ENCODE assay signal across 31 cellular contexts in the genomic region with DNA sequence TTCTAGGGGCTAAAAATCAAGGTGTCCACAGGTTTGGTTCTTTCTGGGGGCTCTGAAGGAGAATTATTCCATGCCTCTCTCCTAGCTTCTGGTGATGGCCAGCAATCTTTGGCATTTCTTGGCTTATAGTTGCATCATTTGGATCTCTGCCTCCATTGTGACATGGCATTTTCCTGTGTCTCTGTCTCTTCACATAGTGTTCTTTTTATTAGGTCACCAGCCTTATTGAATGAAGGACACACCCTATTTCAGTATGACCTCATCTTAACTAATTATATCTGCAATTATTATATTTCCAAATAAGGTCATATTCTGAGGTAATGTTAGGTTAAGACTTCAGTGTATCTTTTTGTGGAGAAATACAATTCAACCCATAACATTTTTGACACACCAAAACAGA. TPM values are rescaled to one million over a fixed set of nuclear protein-coding genes. Genes with fewer than 3 reads are reported as not detected.
A peak's percentile ranks its signal among the peaks of the same experiment; 100 is the strongest.
DNase-seq lines count a peak whose midpoint lies in the region; ATAC-seq, FAIRE-seq and TF ChIP-seq lines count a peak whose summit lies in the region.
"Had no signal": no experiment of that assay in that cellular context is flagged by ENCODE, and none has a peak within 500 bp of the region (broad histone marks: within the 10 kb centered on the region; RNA-seq: fewer than 3 reads in every experiment).

No MANE protein-coding gene starts in this region.

- DNase-seq in MCF 10A (ENCODE audit: unreplicated experiment): peak; percentile 24
- DNase-seq in breast epithelium (ENCODE audit: low spot score in 2 of 2): no peak
- no peak for DNase-seq in GM12878 (ENCODE audit: low read depth, low spot score)
- peak; percentile 67 for DNase-seq in fibroblast of pulmonary artery (ENCODE audit: low read depth)
- DNase-seq in skeletal muscle cell (ENCODE audit: low read depth): peak; percentile 47
- no peak for DNase-seq in GM03348 (ENCODE audit: low spot score)
- DNase-seq in cerebellar cortex (ENCODE audit: low spot score): no peak
- DNase-seq: activated CD4-positive, alpha-beta T cell treated with anti-CD3 and anti-CD28 coated beads, Interleukin-2, amount 10 ng/mL, durations not matched to agents 24 days and 14 days; activated naive CD4-positive, alpha-beta T cell treated with anti-CD3 and anti-CD28 coated beads, Interleukin-2, amount 50 U/mL, for 16 hours; C1 segment of cervical spinal cord; dermis blood vessel endothelial cell; immature natural killer cell; naive thymus-derived CD8-positive, alpha-beta T cell; NCI-H1694; NCI-H2171; NCI-H524; ovary; stimulated activated naive CD4-positive, alpha-beta T cell treated with Interleukin-2 at 50 U/mL for 16 hours; T-helper 17 cell; testis had no signal

- peaks cover 13% of the 10 kb centered on the region for H3K79me2 ChIP-seq in GM12878 (ENCODE audit: control insufficient read depth, insufficient read depth, low read length)

- H3K27ac ChIP-seq in breast epithelium: no peak overlapping the region
- H3K27ac ChIP-seq in GM12878 (ENCODE audit: control insufficient read depth, insufficient read depth): no peak overlapping the region
- H3K27ac ChIP-seq: hepatocyte, HL-60, ovary, SK-N-MC, testis had no signal

- BruUV-seq in MCF 10A (replicated peaks; lab: Mats Ljungman, UMichigan): no TSS peak
- no TSS peak for BruUV-seq in GM12878 (replicated peaks; lab: Mats Ljungman, UMichigan)

- TF ChIP-seq EP300 in GM12878 (IDR thresholded peaks at IDR 0.05; ENCODE audit: borderline replicate concordance in 1 of 2, control insufficient read depth in 1 of 2, low read depth in 2 of 2, low read length in 2 of 2): no peak

- SMC1A ChIA-PET in GM12878 (lab: Charles Lee; ENCODE audit: uncharacterized antibody, unreplicated experiment): interaction anchor here (1.0 to 3.8 kb wide), 4 partner anchors 11 to 53 kb away, joined by 3 to 21 read pairs (median 4); no protein-coding TSS in a partner anchor

- H3K9me3 Mint-ChIP-seq in MCF 10A (ENCODE audit: unreplicated experiment): no peaks in the 10 kb centered on the region
- H3K9me3 Mint-ChIP-seq: activated CD4-positive, alpha-beta T cell treated with anti-CD3 and anti-CD28 coated beads, Interleukin-2, amount 10 ng/mL, durations not matched to agents 24 days and 14 days; activated T-helper 1 cell treated with anti-CD3 and anti-CD28 coated beads, Interleukin-12 subunit alpha, Interleukin-12 subunit beta, Interleukin-2, Interleukin-4 antibody, amounts not matched to agents 30 ng/mL and 10 ng/mL and 1 ng/mL, durations not matched to agents 14 hours and 24 hours and 36 hours; immature natural killer cell; naive thymus-derived CD8-positive, alpha-beta T cell had no signal

- no peak overlapping the region for H3K4me2 ChIP-seq in GM12878 (ENCODE audit: control insufficient read depth, insufficient read depth)
- H3K4me2 ChIP-seq: A549, hepatocyte had no signal

- FAIRE-seq in GM12878 (lab: Jason Lieb, UNC): no peak
- FAIRE-seq: A549, endometrium, frontal cortex, RCC 7860, urothelium cell line had no signal

- peaks cover 29% of the 10 kb centered on the region for H3K4me1 Mint-ChIP-seq in MCF 10A (ENCODE audit: insufficient read depth, unreplicated experiment)

- H3K4me1 ChIP-seq in breast epithelium (peaks cover 0 to 7% of the 10 kb centered on the region in 2 donors), GM12878 (ENCODE audit: control insufficient read depth, insufficient read depth, low read length) (peaks cover 9% of the 10 kb centered on the region)

- ATAC-seq in GM12878 (no peak), GM18868 (IDR thresholded peaks at IDR 0.05; ENCODE audit: unreplicated experiment) (no peak)
- ATAC-seq: A549; naive thymus-derived CD8-positive, alpha-beta T cell; T-helper 17 cell had no signal

- TF ChIP-seq CTCF in MCF 10A (IDR thresholded peaks at IDR 0.05; ENCODE audit: unreplicated experiment) (no peak), breast epithelium (IDR thresholded peaks at IDR 0.05) (no peak), GM12878 (IDR thresholded peaks at IDR 0.05 in 2 of 3, conservative IDR thresholded peaks at IDR 0.05 in 1 of 3; ENCODE audit: control insufficient read depth in 2 of 3, extremely low read depth in 1 of 3, insufficient read depth in 1 of 3, low read depth in 3 of 3, low read length in 3 of 3) (no peak), fibroblast of pulmonary artery (IDR thresholded peaks at IDR 0.05; ENCODE audit: low read length, missing control alignments) (no peak)

- RAD21 ChIA-PET in GM12878 (lab: Charles Lee; ENCODE audit: unreplicated experiment): interaction anchor here (0.6 to 0.9 kb wide), 2 partner anchors 14 to 52 kb away, joined by 3 to 4 read pairs; no protein-coding TSS in a partner anchor

- H3K4me3 ChIP-seq in breast epithelium: no peak overlapping the region
- H3K4me3 ChIP-seq in GM12878: no peak overlapping the region
- no peak overlapping the region for H3K4me3 ChIP-seq in fibroblast of pulmonary artery (replicated peaks; ENCODE audit: low read depth, low read length)
- H3K4me3 ChIP-seq in skeletal muscle cell (ENCODE audit: low read depth, low read length): no peak overlapping the region
- H3K4me3 ChIP-seq: A549, hepatocyte, ovary, right atrium auricular region, SK-N-MC, testis had no signal

- no peaks in the 10 kb centered on the region for H3K27me3 Mint-ChIP-seq in MCF 10A (ENCODE audit: insufficient read depth, unreplicated experiment)

- no peak for TF ChIP-seq POLR2A in breast epithelium (IDR thresholded peaks at IDR 0.05)
- no peak for TF ChIP-seq POLR2A in GM12878 (IDR thresholded peaks at IDR 0.05; ENCODE audit: low read depth, low read length)

- no peaks in the 10 kb centered on the region for H4K20me1 ChIP-seq in GM12878 (ENCODE audit: control insufficient read depth, insufficient read depth)

- H3K27me3 ChIP-seq in breast epithelium (no peaks in the 10 kb centered on the region), GM12878 (replicated peaks in 1 of 2; ENCODE audit: control insufficient read depth in 2 of 2, insufficient read depth in 2 of 2, low read length in 1 of 2) (no peaks in the 10 kb centered on the region)
- H3K27me3 ChIP-seq: hepatocyte, ovary, right atrium auricular region, testis had no signal

- no peak overlapping the region for H2AFZ ChIP-seq in GM12878 (ENCODE audit: control insufficient read depth, low read depth, low read length)
- H2AFZ ChIP-seq: hepatocyte had no signal

- TF ChIP-seq RAD21 in GM12878 (IDR thresholded peaks at IDR 0.05; ENCODE audit: insufficient read depth, low read depth, low read length): no peak

- H3K4me3 Mint-ChIP-seq in MCF 10A (ENCODE audit: unreplicated experiment): no peak overlapping the region
- H3K4me3 Mint-ChIP-seq: activated CD4-positive, alpha-beta T cell treated with anti-CD3 and anti-CD28 coated beads, Interleukin-2, amount 10 ng/mL, durations not matched to agents 24 days and 14 days; activated T-helper 1 cell treated with anti-CD3 and anti-CD28 coated beads, Interleukin-12 subunit alpha, Interleukin-12 subunit beta, Interleukin-2, Interleukin-4 antibody, amounts not matched to agents 30 ng/mL and 10 ng/mL and 1 ng/mL, durations not matched to agents 14 hours and 24 hours and 36 hours; immature natural killer cell; naive thymus-derived CD8-positive, alpha-beta T cell; T-helper 17 cell had no signal

- H3K9me3 ChIP-seq in breast epithelium: no peaks in the 10 kb centered on the region
- peaks cover 6% of the 10 kb centered on the region; the same call in 2 of the 3 replicates for H3K9me3 ChIP-seq in GM12878 (replicated peaks; ENCODE audit: control insufficient read depth, insufficient read depth, low read length)
- H3K9me3 ChIP-seq: A549, ovary, right atrium auricular region, testis had no signal

- CTCF ChIA-PET in MCF 10A (lab: Yijun Ruan, JAX) (interaction anchor here (0.6 to 1.1 kb wide), 4 partner anchors 102 to 368 kb away, joined by 3 to 6 read pairs (median 4); no protein-coding TSS in a partner anchor), GM12878 (lab: Yijun Ruan, JAX) (interaction anchor here (2.0 kb wide), 1 partner anchor 12 kb away, joined by 9 read pairs; no protein-coding TSS in a partner anchor)

- in situ Hi-C loops in GM12878 (cut with MboI): no loop called here

- H3K36me3 Mint-ChIP-seq in MCF 10A (ENCODE audit: insufficient read depth, unreplicated experiment): peaks cover 9% of the 10 kb centered on the region
- H3K36me3 Mint-ChIP-seq: immature natural killer cell; naive thymus-derived CD8-positive, alpha-beta T cell had no signal

- H3K9ac ChIP-seq in GM12878 (ENCODE audit: control insufficient read depth, insufficient read depth, low read length): no peak overlapping the region

- H3K36me3 ChIP-seq in breast epithelium (no peaks in the 10 kb centered on the region), GM12878 (ENCODE audit: control insufficient read depth in 2 of 2, insufficient read depth in 2 of 2, low read length in 1 of 2) (no peaks in the 10 kb centered on the region)
- H3K36me3 ChIP-seq: ovary, right atrium auricular region had no signal

- POLR2A ChIA-PET in MCF 10A (lab: Yijun Ruan, JAX): interaction anchor here (1.4 kb wide), 1 partner anchor 19 kb away, joined by 7 read pairs; no protein-coding TSS in a partner anchor
- POLR2A ChIA-PET in GM12878 (lab: Charles Lee): no interaction called here

- intact Hi-C loops in MCF 10A (cut with micrococcal nuclease) (loop anchor here (5.0 kb wide), 1 partner anchor 368 kb away; no protein-coding TSS in a partner anchor), breast epithelium (cut with DNase I; ENCODE audit: low total_unique reads) (no loop called here), GM12878 (cut with micrococcal nuclease; ENCODE audit: unreplicated experiment) (loop anchor here (5.0 to 10.0 kb wide), 3 partner anchors 148 to 530 kb away; no protein-coding TSS in a partner anchor)

- H3K27ac Mint-ChIP-seq in MCF 10A (ENCODE audit: low read depth, unreplicated experiment): peak overlapping the region; percentile 22
- H3K27ac Mint-ChIP-seq: activated CD4-positive, alpha-beta T cell treated with anti-CD3 and anti-CD28 coated beads, Interleukin-2, amount 10 ng/mL, durations not matched to agents 24 days and 14 days; activated T-helper 1 cell treated with anti-CD3 and anti-CD28 coated beads, Interleukin-12 subunit alpha, Interleukin-12 subunit beta, Interleukin-2, Interleukin-4 antibody, amounts not matched to agents 30 ng/mL and 10 ng/mL and 1 ng/mL, durations not matched to agents 14 hours and 24 hours and 36 hours; naive thymus-derived CD8-positive, alpha-beta T cell; T-helper 17 cell had no signal

RNA-seq across cellular contexts. Expression of a gene that starts 3.2 kb away (rescaled TPM):
- total RNA-seq in MCF 10A (2022) (41.8 and 58.1 TPM in 2 replicates), breast epithelium (100 to 1,000 TPM in 1 of 3 donors, 10 to 100 TPM in 2; 34.4 to 148 (median 49.8) TPM), GM12878 (2014; rRNA removed) (32.4 and 36.5 TPM in 2 replicates), GM12878 (2014; rRNA removed; fragmentation: Illumina TruSeq; extraction: Trizol) (50.6 and 51.0 TPM in 2 replicates), GM12878 (2021) (42.4 and 43.1 TPM in 2 replicates)
- total RNA-seq in GM12878 (2013; cell fraction: nucleolus; rRNA removed): 223 and 227 TPM in 2 replicates
- polyA plus RNA-seq in GM12878 (2011; ENCODE audit: low read depth): 32.0 TPM
- polyA plus RNA-seq in GM12878 (2011; rRNA removed) (59.5 and 88.2 TPM in 2 replicates), GM12878 (2014; fragmentation: Illumina TruSeq; extraction: Trizol) (40.0 and 49.0 TPM in 2 replicates), GM12878 (2014; fragmentation: Nextera tagmentation; extraction: Ambion mirVana) (10 to 100 TPM; 21.4 to 21.8 TPM), GM12878 (2014; rRNA removed) (23.5 and 25.6 TPM in 2 replicates), GM12878 (2016; fragmentation: Nextera tagmentation; extraction: Ambion mirVana) (10 to 100 TPM; 58.0 to 62.2 TPM)
- 21.0 and 27.0 TPM in 2 replicates for polyA plus RNA-seq in GM12878 (2011; cell fraction: cytosol; rRNA removed)
- polyA plus RNA-seq in GM12878 (2011; cell fraction: nucleus; rRNA removed): 32.3 and 34.5 TPM in 2 replicates
- 35.4 and 54.7 TPM in 2 replicates for polyA plus RNA-seq in GM12878 (2012)
- polyA minus RNA-seq in GM12878 (2011; rRNA and poly(A)+ RNA removed): 72.0 and 82.2 TPM in 2 replicates
- 19.9 and 22.7 TPM in 2 replicates for polyA minus RNA-seq in GM12878 (2011; cell fraction: cytosol; rRNA and poly(A)+ RNA removed)
- polyA minus RNA-seq in GM12878 (2011; cell fraction: nucleus; rRNA and poly(A)+ RNA removed): 87.9 and 109 TPM in 2 replicates

Comparison
In these comparisons a context has a peak if more than half of its experiments do, and no peak if none do; other contexts are left out.
1. DNase-seq: peak in MCF 10A (single experiment), fibroblast of pulmonary artery (single experiment) and skeletal muscle cell (single experiment); none in breast epithelium (0 of 2), GM12878 (single experiment), GM03348 (single experiment) and cerebellar cortex (single experiment).